Comparison of ENCODE assay signal across 22 cellular contexts in genomic region chr4:106810122-106810521, GRCh38.
"Had no signal": no experiment of that assay in that cellular context is flagged by ENCODE, and none has a peak within 500 bp of the region (broad histone marks: within the 10 kb centered on the region; RNA-seq: fewer than 3 reads in every experiment).

No MANE protein-coding gene starts in this region.

- H3K4me3 ChIP-seq: SJSA1, SK-N-MC had no signal

- H3K4me1 ChIP-seq: SJSA1 had no signal

- DNase-seq: IMR-90, Karpas-422, KG1, NCI-H1092 treated with DMSO at 0.1 percent for 48 hours, NCI-H1436, NCI-H187, NCI-H2029, NCI-H2081 treated with DMSO at 0.1 percent for 48 hours, NCI-H2171, NCI-H226, NCI-H446, NCI-H510A, NCI-H524 treated with DMSO at 0.1 percent for 48 hours, NCI-H69, NCI-H774, Right ventricle myocardium superior, RPMI8226, SIG-M5 had no signal

- FAIRE-seq: HepG2, RCC 7860 had no signal

- ATAC-seq: HepG2 had no signal

- H3K27me3 ChIP-seq: SJSA1 had no signal

- H3K9me3 ChIP-seq: SJSA1 had no signal

- H3K27ac ChIP-seq: SJSA1, SK-N-MC had no signal

- H3K36me3 ChIP-seq: SJSA1 had no signal
